ENCODE assay signal across 1 cellular context in the genomic region with DNA sequence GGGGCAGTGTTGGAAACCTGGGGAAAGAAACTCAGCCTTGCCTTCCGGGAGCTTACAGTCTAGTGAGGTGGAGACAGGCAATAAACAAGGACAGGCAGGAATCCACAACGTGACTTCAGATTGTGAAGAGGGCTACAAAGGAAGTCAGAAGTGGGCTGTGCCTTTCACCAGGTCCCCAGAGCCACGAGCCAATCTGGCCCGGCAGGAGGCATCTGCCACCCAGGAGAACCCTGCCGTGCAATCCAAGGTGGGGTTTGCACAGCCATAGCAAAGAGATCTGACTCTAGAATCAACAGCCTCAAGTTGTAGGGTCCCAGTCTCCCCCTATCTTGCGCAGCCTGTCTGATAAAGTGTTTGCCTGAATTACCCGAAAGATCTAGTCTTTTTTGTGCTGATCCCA.
A peak's percentile ranks its signal among the peaks of the same experiment; 100 is the strongest.
TF ChIP-seq lines count a peak whose summit lies in the region.

No MANE protein-coding gene starts in this region.

TF ChIP-seq in K562, 482 proteins besides CTCF, POLR2A, EP300 and RAD21:
- no peak for TF ChIP-seq NFE2L1 (tag; IDR thresholded peaks at IDR 0.05; ENCODE audit: borderline replicate concordance, low read depth)
- TF ChIP-seq ZNF316 (IDR thresholded peaks at IDR 0.05) = 0 out of 2 replicates have a peak, but pooled peaks have one; percentile 7
- no peak for TF ChIP-seq ZNF668 (CRISPR knock-in tag; IDR thresholded peaks at IDR 0.05)
- TF ChIP-seq, protein P1, sequence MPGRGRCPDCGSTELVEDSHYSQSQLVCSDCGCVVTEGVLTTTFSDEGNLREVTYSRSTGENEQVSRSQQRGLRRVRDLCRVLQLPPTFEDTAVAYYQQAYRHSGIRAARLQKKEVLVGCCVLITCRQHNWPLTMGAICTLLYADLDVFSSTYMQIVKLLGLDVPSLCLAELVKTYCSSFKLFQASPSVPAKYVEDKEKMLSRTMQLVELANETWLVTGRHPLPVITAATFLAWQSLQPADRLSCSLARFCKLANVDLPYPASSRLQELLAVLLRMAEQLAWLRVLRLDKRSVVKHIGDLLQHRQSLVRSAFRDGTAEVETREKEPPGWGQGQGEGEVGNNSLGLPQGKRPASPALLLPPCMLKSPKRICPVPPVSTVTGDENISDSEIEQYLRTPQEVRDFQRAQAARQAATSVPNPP (IDR thresholded peaks at IDR 0.05; ENCODE audit: borderline replicate concordance, insufficient read depth, insufficient read length) = no peak
